26 cellular contexts compared by ENCODE assay signal in the genomic region with DNA sequence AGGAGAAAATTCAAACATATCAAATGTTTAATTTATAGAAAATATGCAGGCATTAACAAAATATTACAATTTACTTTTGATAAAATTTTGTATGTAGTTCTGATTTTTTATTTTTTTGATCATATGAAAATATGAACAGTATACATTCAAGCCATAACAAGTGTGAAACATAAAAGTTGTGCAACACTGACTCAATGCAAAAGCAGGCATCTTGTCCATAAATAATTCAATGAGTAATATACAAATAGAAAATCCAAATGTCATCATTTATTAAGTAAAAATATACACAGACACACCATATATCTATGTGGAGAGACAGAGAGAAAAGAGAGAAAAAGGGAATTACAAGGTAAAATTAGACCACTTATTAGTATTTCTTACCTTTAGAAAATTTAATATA.
"Had no signal": no experiment of that assay in that cellular context is flagged by ENCODE, and none has a peak within 500 bp of the region (broad histone marks: within the 10 kb centered on the region; RNA-seq: fewer than 3 reads in every experiment).

No MANE protein-coding gene starts in this region.

- H3K27me3 ChIP-seq: esophagus muscularis mucosa, gastrocnemius medialis, left lung, neural progenitor cell, right atrium auricular region, suprapubic skin, transverse colon, vagina had no signal

- DNase-seq: cortex of kidney; effector memory CD8-positive, alpha-beta T cell; gastrocnemius medialis; head of caudate nucleus; kidney; left lung; midbrain; naive thymus-derived CD4-positive, alpha-beta T cell; stimulated activated CD4-positive, alpha-beta T cell treated with anti-CD3 and anti-CD28 coated beads, Interleukin-12 subunit alpha, Interleukin-12 subunit beta, amount 100 ng/mL, for 4 hours; stimulated activated CD4-positive, alpha-beta T cell treated with anti-CD3 and anti-CD28 coated beads, Interleukin-1b, Interleukin-23, amount 100 ng/mL, for 48 hours; stimulated activated CD4-positive, alpha-beta T cell treated with anti-CD3 and anti-CD28 coated beads, Interleukin-4, amount 100 ng/mL, for 1 hour; stimulated activated CD8-positive, alpha-beta memory T cell treated with anti-CD3 and anti-CD28 coated beads, Interleukin-4, amount 100 ng/mL, for 48 hours; stimulated activated naive CD4-positive, alpha-beta T cell; stimulated activated naive CD8-positive, alpha-beta T cell treated with anti-CD3 and anti-CD28 coated beads, Interleukin-15, amount 100 ng/mL, for 72 hours; transverse colon had no signal

- H3K27ac ChIP-seq: epithelial cell of prostate, esophagus muscularis mucosa, gastrocnemius medialis, left lung, neural progenitor cell, parathyroid adenoma, prostate gland, right atrium auricular region, suprapubic skin, transverse colon, vagina had no signal

- H3K36me3 ChIP-seq: esophagus muscularis mucosa, gastrocnemius medialis, left lung, neural progenitor cell, prostate gland, right atrium auricular region, suprapubic skin, transverse colon, vagina had no signal

- FAIRE-seq: endometrium, kidney had no signal

- H3K4me1 ChIP-seq: esophagus muscularis mucosa, gastrocnemius medialis, left lung, neural progenitor cell, parathyroid adenoma, prostate gland, right atrium auricular region, suprapubic skin, transverse colon, vagina had no signal

- ATAC-seq: effector memory CD8-positive, alpha-beta T cell; gastrocnemius medialis; left lung; naive thymus-derived CD4-positive, alpha-beta T cell; sciatic nerve; stimulated activated naive CD8-positive, alpha-beta T cell treated with anti-CD3 and anti-CD28 coated beads, Interleukin-15, amount 100 ng/mL, for 72 hours had no signal

- H3K4me3 ChIP-seq: esophagus muscularis mucosa, gastrocnemius medialis, left lung, neural progenitor cell, prostate gland, right atrium auricular region, smooth muscle cell, suprapubic skin, transverse colon, vagina had no signal

- H3K9me3 ChIP-seq: esophagus muscularis mucosa, gastrocnemius medialis, left lung, prostate gland, right atrium auricular region, suprapubic skin, transverse colon, vagina had no signal
